10 cellular contexts compared by ENCODE assay signal in the genomic region with DNA sequence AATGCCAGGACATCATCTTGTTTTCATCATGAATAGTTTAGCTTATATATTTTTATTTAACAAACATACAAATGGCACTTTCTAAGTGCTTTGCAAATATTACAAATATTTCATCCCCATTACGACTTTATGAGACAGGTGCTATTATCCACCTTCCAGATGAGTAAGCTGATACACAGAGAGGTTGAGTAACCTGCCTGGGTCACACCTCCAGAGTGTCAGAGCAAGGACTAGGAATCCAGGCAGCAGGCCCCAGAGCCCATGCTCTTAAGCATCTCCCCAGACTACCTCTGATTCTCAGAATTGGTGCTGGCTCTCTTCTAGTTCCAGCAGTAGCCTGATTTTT. TPM values are rescaled to one million over a fixed set of nuclear protein-coding genes. Genes with fewer than 3 reads are reported as not detected.
DNase-seq lines count a peak whose midpoint lies in the region; ATAC-seq, FAIRE-seq and TF ChIP-seq lines count a peak whose summit lies in the region.
"Had no signal": no experiment of that assay in that cellular context is flagged by ENCODE, and none has a peak within 500 bp of the region (broad histone marks: within the 10 kb centered on the region; RNA-seq: fewer than 3 reads in every experiment).

No MANE protein-coding gene starts in this region.

- 35% methylated on average over 1 of the region's 1 CpG for WGBS in GM12878 (ENCODE audit: insufficient coverage, insufficient replicate concordance, low lambda C conversion rate, missing lambda C conversion rate)
- WGBS in aorta, 2 donors = 24 to 37% methylated on average over 1 of the region's 1 CpG

- POLR2A ChIA-PET in GM12878 (lab: Charles Lee) = no interaction called here

- no peaks in the 10 kb centered on the region for H4K20me1 ChIP-seq in GM12878 (ENCODE audit: control insufficient read depth, insufficient read depth)

- TF ChIP-seq POLR2A in GM12878 (IDR thresholded peaks at IDR 0.05; ENCODE audit: low read depth, low read length) = no peak

- H3K27ac ChIP-seq in GM12878 (ENCODE audit: control insufficient read depth, insufficient read depth) (peak overlapping the region; percentile 58; the same call in 1 of the 2 replicates), mucosa of rectum (ENCODE audit: low read depth in 2 of 2, low read length in 2 of 2) (peak overlapping the region; percentile 38 to 54), aorta (ENCODE audit: low read depth in 1 of 2, low read length in 2 of 2) (no peak overlapping the region)

- CTCF ChIA-PET in GM12878 (lab: Yijun Ruan, JAX) = interaction anchor here (1.3 kb wide), 1 partner anchor 14 kb away, joined by 3 read pairs; no protein-coding TSS in a partner anchor

- no peak overlapping the region for H3K4me3 Mint-ChIP-seq in stimulated activated naive CD8-positive, alpha-beta T cell treated with anti-CD3 and anti-CD28 coated beads, Interleukin-15, Interleukin-2, amounts not matched to agents 100 ng/mL and 50 ng/mL, for 24 hours
- H3K4me3 Mint-ChIP-seq: B cell had no signal

- no peak overlapping the region for H3K9ac ChIP-seq in GM12878 (ENCODE audit: control insufficient read depth, insufficient read depth, low read length)
- H3K9ac ChIP-seq in mucosa of rectum (ENCODE audit: low read depth in 1 of 2, low read length in 2 of 2) = no peak overlapping the region

- no peaks in the 10 kb centered on the region for H3K36me3 Mint-ChIP-seq in stimulated activated naive CD8-positive, alpha-beta T cell treated with anti-CD3 and anti-CD28 coated beads, Interleukin-15, Interleukin-2, amounts not matched to agents 100 ng/mL and 50 ng/mL, for 24 hours (ENCODE audit: low read depth)

- no peak for ATAC-seq in stimulated activated naive CD8-positive, alpha-beta T cell treated with anti-CD3 and anti-CD28 coated beads, Interleukin-15, Interleukin-2, amounts not matched to agents 100 U/mL and 50 U/mL, for 24 hours
- no peak for ATAC-seq in GM12878
- no peak for ATAC-seq in aorta (ENCODE audit: low FRiP score)
- no peak for ATAC-seq in GM18498 (IDR thresholded peaks at IDR 0.05; ENCODE audit: unreplicated experiment)

- in situ Hi-C loops in GM12878 (cut with MboI) = no loop called here

- peaks cover 8% of the 10 kb centered on the region for H3K4me1 Mint-ChIP-seq in stimulated activated naive CD8-positive, alpha-beta T cell treated with anti-CD3 and anti-CD28 coated beads, Interleukin-15, Interleukin-2, amounts not matched to agents 100 ng/mL and 50 ng/mL, for 24 hours (ENCODE audit: low read depth)
- H3K4me1 Mint-ChIP-seq: B cell had no signal

- peak overlapping the region; percentile 54 for H3K27ac Mint-ChIP-seq in stimulated activated naive CD8-positive, alpha-beta T cell treated with anti-CD3 and anti-CD28 coated beads, Interleukin-15, Interleukin-2, amounts not matched to agents 100 ng/mL and 50 ng/mL, for 24 hours
- H3K27ac Mint-ChIP-seq: B cell had no signal

- H3K4me3 ChIP-seq in GM12878 (no peak overlapping the region), mucosa of rectum (ENCODE audit: low read length in 2 of 2) (no peak overlapping the region), aorta (ENCODE audit: low read length in 2 of 2) (no peak overlapping the region)

- H3K4me1 ChIP-seq in GM12878 (ENCODE audit: control insufficient read depth, insufficient read depth, low read length) = peaks cover 35% of the 10 kb centered on the region
- H3K4me1 ChIP-seq in mucosa of rectum (ENCODE audit: control insufficient read depth in 2 of 2, insufficient read depth in 2 of 2, low read length in 2 of 2) = peaks cover 15 to 26% of the 10 kb centered on the region in 2 donors
- H3K4me1 ChIP-seq in aorta (ENCODE audit: control insufficient read depth in 1 of 2, insufficient read depth in 2 of 2, low read length in 2 of 2) = no peaks in the 10 kb centered on the region

- BruUV-seq in GM12878 (replicated peaks; lab: Mats Ljungman, UMichigan) = no TSS peak

- no peaks in the 10 kb centered on the region for H3K79me2 ChIP-seq in GM12878 (ENCODE audit: control insufficient read depth, insufficient read depth, low read length)

- no peak for DNase-seq in stimulated activated naive CD8-positive, alpha-beta T cell treated with anti-CD3 and anti-CD28 coated beads, Interleukin-15, Interleukin-2, amounts not matched to agents 100 U/mL and 50 U/mL, for 24 hours
- DNase-seq in GM12878 (ENCODE audit: low read depth, low spot score) = no peak
- DNase-seq in NCI-H1417 treated with DMSO at 0.1 percent for 48 hours (lab: John Stamatoyannopoulos, UW) = no peak
- DNase-seq in hippocampal formation (lab: John Stamatoyannopoulos, UW) = no peak
- DNase-seq in aorta = no peak

- no peaks in the 10 kb centered on the region for H3K27me3 Mint-ChIP-seq in stimulated activated naive CD8-positive, alpha-beta T cell treated with anti-CD3 and anti-CD28 coated beads, Interleukin-15, Interleukin-2, amounts not matched to agents 100 ng/mL and 50 ng/mL, for 24 hours

- TF ChIP-seq EP300 in GM12878 (IDR thresholded peaks at IDR 0.05; ENCODE audit: borderline replicate concordance in 1 of 2, control insufficient read depth in 1 of 2, low read depth in 2 of 2, low read length in 2 of 2) = no peak

- no peak for TF ChIP-seq RAD21 in GM12878 (IDR thresholded peaks at IDR 0.05; ENCODE audit: insufficient read depth, low read depth, low read length)

- H3K27me3 ChIP-seq in GM12878 (replicated peaks in 1 of 2; ENCODE audit: control insufficient read depth in 2 of 2, insufficient read depth in 2 of 2, low read length in 1 of 2) = no peaks in the 10 kb centered on the region
- H3K27me3 ChIP-seq in mucosa of rectum (ENCODE audit: control insufficient read depth in 2 of 2, insufficient read depth in 2 of 2, low read length in 2 of 2) = no peaks in the 10 kb centered on the region
- no peaks in the 10 kb centered on the region for H3K27me3 ChIP-seq in aorta (ENCODE audit: control insufficient read depth in 1 of 2, insufficient read depth in 2 of 2, low read length in 1 of 2)

- TF ChIP-seq CTCF in GM12878 (IDR thresholded peaks at IDR 0.05 in 2 of 3, conservative IDR thresholded peaks at IDR 0.05 in 1 of 3; ENCODE audit: control insufficient read depth in 2 of 3, extremely low read depth in 1 of 3, insufficient read depth in 1 of 3, low read depth in 3 of 3, low read length in 3 of 3) = no peak

- peak overlapping the region; percentile 76 for H2AFZ ChIP-seq in GM12878 (ENCODE audit: control insufficient read depth, low read depth, low read length)

- no peaks in the 10 kb centered on the region for H3K36me3 ChIP-seq in GM12878 (ENCODE audit: control insufficient read depth in 2 of 2, insufficient read depth in 2 of 2, low read length in 1 of 2)
- no peaks in the 10 kb centered on the region for H3K36me3 ChIP-seq in mucosa of rectum (ENCODE audit: control insufficient read depth in 2 of 2, insufficient read depth in 2 of 2, low read length in 2 of 2)
- no peaks in the 10 kb centered on the region for H3K36me3 ChIP-seq in aorta (ENCODE audit: control insufficient read depth in 1 of 2, insufficient read depth in 2 of 2, low read length in 1 of 2)

- SMC1A ChIA-PET in GM12878 (lab: Charles Lee; ENCODE audit: uncharacterized antibody, unreplicated experiment) = interaction anchor here (0.6 to 1.9 kb wide), 4 partner anchors 12 to 102 kb away, joined by 3 to 4 read pairs (median 4); no protein-coding TSS in a partner anchor

- H3K9me3 Mint-ChIP-seq in stimulated activated naive CD8-positive, alpha-beta T cell treated with anti-CD3 and anti-CD28 coated beads, Interleukin-15, Interleukin-2, amounts not matched to agents 100 ng/mL and 50 ng/mL, for 24 hours = no peaks in the 10 kb centered on the region

- intact Hi-C loops in GM12878 (cut with micrococcal nuclease; ENCODE audit: unreplicated experiment) (no loop called here), aorta (cut with DNase I) (no loop called here)

- H3K9me3 ChIP-seq in GM12878 (replicated peaks; ENCODE audit: control insufficient read depth, insufficient read depth, low read length) (no peaks in the 10 kb centered on the region), mucosa of rectum (ENCODE audit: control insufficient read depth in 2 of 2, low read length in 2 of 2) (no peaks in the 10 kb centered on the region), aorta (ENCODE audit: control insufficient read depth, low read length) (no peaks in the 10 kb centered on the region)

- no peak for FAIRE-seq in GM12878 (lab: Jason Lieb, UNC)
- FAIRE-seq: endometrium had no signal

- H3K4me2 ChIP-seq in GM12878 (ENCODE audit: control insufficient read depth, insufficient read depth) = peak overlapping the region; percentile 69

- RAD21 ChIA-PET in GM12878 (lab: Charles Lee; ENCODE audit: unreplicated experiment) = no interaction called here

TF ChIP-seq in GM12878, 131 proteins besides CTCF, POLR2A, EP300 and RAD21 (continues in another document):
- TF ChIP-seq, protein P1, sequence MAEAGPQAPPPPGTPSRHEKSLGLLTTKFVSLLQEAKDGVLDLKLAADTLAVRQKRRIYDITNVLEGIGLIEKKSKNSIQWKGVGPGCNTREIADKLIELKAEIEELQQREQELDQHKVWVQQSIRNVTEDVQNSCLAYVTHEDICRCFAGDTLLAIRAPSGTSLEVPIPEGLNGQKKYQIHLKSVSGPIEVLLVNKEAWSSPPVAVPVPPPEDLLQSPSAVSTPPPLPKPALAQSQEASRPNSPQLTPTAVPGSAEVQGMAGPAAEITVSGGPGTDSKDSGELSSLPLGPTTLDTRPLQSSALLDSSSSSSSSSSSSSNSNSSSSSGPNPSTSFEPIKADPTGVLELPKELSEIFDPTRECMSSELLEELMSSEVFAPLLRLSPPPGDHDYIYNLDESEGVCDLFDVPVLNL (IDR thresholded peaks at IDR 0.05; ENCODE audit: low read depth, low read length) = no peak
- TF ChIP-seq POLR2AphosphoS5 (IDR thresholded peaks at IDR 0.05; ENCODE audit: low read length) = no peak

RNA-seq across cellular contexts. Expression of a gene that starts 40.0 kb away (rescaled TPM):
- 1.6 and 3.4 TPM in 2 replicates for total RNA-seq in GM12878 (2013; cell fraction: nucleolus; rRNA removed)
- total RNA-seq in GM12878 (2014; rRNA removed) (1.7 and 2.6 TPM in 2 replicates), GM12878 (2014; rRNA removed; fragmentation: Illumina TruSeq; extraction: Trizol) (0.92 and 0.94 TPM in 2 replicates), GM12878 (2021) (2.0 and 3.3 TPM in 2 replicates), aorta (10 to 100 TPM in 1 of 2 donors, 1 to 10 TPM in 1; 5.5 to 16.6 TPM)
- polyA plus RNA-seq in GM12878 (2011; ENCODE audit: low read depth) = 0.07 TPM
- polyA plus RNA-seq in GM12878 (2011; rRNA removed) (0.13 and 0.68 TPM in 2 replicates), GM12878 (2014; fragmentation: Illumina TruSeq; extraction: Trizol) (0.68 and 1.2 TPM in 2 replicates), GM12878 (2014; fragmentation: Nextera tagmentation; extraction: Ambion mirVana) (under 1 TPM; 0.13 to 0.31 TPM), GM12878 (2014; rRNA removed) (1.2 and 1.6 TPM in 2 replicates), GM12878 (2016; fragmentation: Nextera tagmentation; extraction: Ambion mirVana) (under 1 TPM; 0.24 to 0.91 TPM), aorta (under 1 TPM; 0.87 to 0.88 TPM)
- polyA plus RNA-seq in GM12878 (2011; cell fraction: cytosol; rRNA removed) = 0.73 and 0.84 TPM in 2 replicates
- 1.1 and 2.1 TPM in 2 replicates for polyA plus RNA-seq in GM12878 (2011; cell fraction: nucleus; rRNA removed)
- polyA plus RNA-seq in GM12878 (2012) = 0.22 and 0.46 TPM in 2 replicates
- polyA minus RNA-seq in GM12878 (2011; rRNA and poly(A)+ RNA removed) = 2.3 and 3.2 TPM in 2 replicates
- polyA minus RNA-seq in GM12878 (2011; cell fraction: cytosol; rRNA and poly(A)+ RNA removed) = 0.31 and 0.40 TPM in 2 replicates
- 0.77 and 0.97 TPM in 2 replicates for polyA minus RNA-seq in GM12878 (2011; cell fraction: nucleus; rRNA and poly(A)+ RNA removed)

Comparison
In these comparisons a context has a peak if more than half of its experiments do, and no peak if none do; other contexts are left out.
1. H3K27ac ChIP-seq: peak in GM12878 (single experiment) and mucosa of rectum (2 of 2); none in aorta (0 of 2).